In the genomic region with DNA sequence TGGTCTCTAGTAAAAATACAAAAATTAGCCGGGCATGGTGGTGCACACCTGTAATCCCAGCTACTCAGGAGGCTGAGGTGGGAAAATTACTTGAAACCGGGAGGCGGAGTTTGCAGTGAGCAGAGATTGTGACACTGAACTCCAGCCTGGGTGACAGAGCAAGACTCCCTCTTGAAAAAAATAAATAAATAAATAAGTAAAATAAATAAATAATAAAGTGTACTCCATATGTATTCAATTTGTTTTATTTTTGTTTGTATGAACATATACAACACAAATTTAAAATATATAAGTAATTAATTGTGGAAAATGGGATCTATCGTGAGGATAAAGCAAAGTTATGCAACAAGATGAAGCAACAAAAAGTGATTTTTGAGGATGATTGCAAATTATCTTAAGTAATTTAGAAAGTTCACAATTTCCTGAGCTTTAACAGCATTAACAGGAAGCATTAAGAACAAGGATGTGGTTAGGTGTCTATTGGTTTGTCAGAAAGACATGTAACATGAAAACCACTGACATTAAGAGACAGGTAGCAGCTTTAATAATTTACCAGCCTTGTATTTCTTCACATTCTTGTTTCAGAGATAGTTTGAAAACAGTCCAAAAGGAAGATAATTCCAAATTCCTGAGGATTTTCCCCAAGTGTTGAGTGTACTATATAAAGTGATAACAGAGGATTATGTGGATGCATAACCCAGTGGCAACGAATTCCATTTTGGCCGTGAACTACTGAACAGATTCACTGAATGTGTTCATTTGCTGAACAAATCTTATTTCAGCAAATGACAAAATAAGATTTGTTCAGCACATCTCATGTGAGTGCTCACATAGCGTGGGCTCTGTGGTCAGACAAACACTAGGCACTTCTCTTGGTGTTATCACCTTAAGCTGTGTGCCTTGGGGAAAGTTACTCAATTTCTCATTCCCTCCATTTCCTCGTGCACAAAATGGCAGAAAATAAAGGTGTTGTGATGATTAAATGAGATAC, we compare ENCODE assay signal across 11 cellular contexts.
DNase-seq lines count a peak whose midpoint lies in the region; ATAC-seq lines count a peak whose summit lies in the region.
"Had no signal": no experiment of that assay in that cellular context is flagged by ENCODE, and none has a peak within 500 bp of the region (broad histone marks: within the 10 kb centered on the region; RNA-seq: fewer than 3 reads in every experiment).

No MANE protein-coding gene starts in this region.

- H3K36me3 Mint-ChIP-seq in T-helper 17 cell (ENCODE audit: low read depth), result no peaks in the 10 kb centered on the region
- H3K36me3 Mint-ChIP-seq in naive thymus-derived CD8-positive, alpha-beta T cell, result peaks cover 0 to 59% (median 35%) of the 10 kb centered on the region in 3 donors

- in situ Hi-C loops in ACHN (cut with HindIII; ENCODE audit: low pct_ligation_motif_present, low pct_unique_long_range_greater_than_20kb, low sequenced_read_pairs), result no loop called here

- no peaks in the 10 kb centered on the region for H3K27me3 Mint-ChIP-seq in T-helper 17 cell
- H3K27me3 Mint-ChIP-seq in naive thymus-derived CD8-positive, alpha-beta T cell, result no peaks in the 10 kb centered on the region

- H3K27ac Mint-ChIP-seq in T-helper 17 cell, result peak overlapping the region; percentile 68
- peak overlapping the region; percentile 51 to 96 (median 91) for H3K27ac Mint-ChIP-seq in naive thymus-derived CD8-positive, alpha-beta T cell

- peaks cover 0 to 81% (median 38%) of the 10 kb centered on the region in 9 donors for H3K9me3 Mint-ChIP-seq in naive thymus-derived CD8-positive, alpha-beta T cell

- POLR2A ChIA-PET in naive thymus-derived CD8-positive, alpha-beta T cell (lab: Charles Lee), result interaction anchor here (0.6 to 2.5 kb wide), 25 partner anchors 9 to 233 kb away, joined by 3 to 37 read pairs (median 4); a partner anchor contains a TSS

- peaks cover 2% of the 10 kb centered on the region for H3K4me1 Mint-ChIP-seq in T-helper 17 cell
- peaks cover 17 to 81% (median 58%) of the 10 kb centered on the region in 4 donors for H3K4me1 Mint-ChIP-seq in naive thymus-derived CD8-positive, alpha-beta T cell

- H3K9me3 ChIP-seq in T-helper 17 cell (ENCODE audit: control insufficient read depth, low read length, poor library complexity, severe bottlenecking), result peaks cover 11% of the 10 kb centered on the region

- ATAC-seq in GM18508 (IDR thresholded peaks at IDR 0.05; ENCODE audit: insufficient read depth, unreplicated experiment) (peak; percentile 68), HG03097 (IDR thresholded peaks at IDR 0.05; ENCODE audit: low FRiP score, unreplicated experiment) (peak; percentile 60), T-helper 17 cell (peak; percentile 94)
- peak; percentile 77 to 98 for ATAC-seq in naive thymus-derived CD8-positive, alpha-beta T cell

- DNase-seq in T-helper 17 cell, result no peak
- peak in 3 of 10 donors; percentile 64 to 76 (median 72) for DNase-seq in naive thymus-derived CD8-positive, alpha-beta T cell
- DNase-seq in germinal center (ENCODE audit: low spot score), result no peak
- DNase-seq in posterior cingulate gyrus, result no peak
- no peak for DNase-seq in NCI-H1105 (lab: John Stamatoyannopoulos, UW)
- DNase-seq in ACHN, result no peak
- DNase-seq: amygdala, midbrain, NCI-H1436 had no signal

- peak overlapping the region; percentile 41 for H3K4me3 Mint-ChIP-seq in T-helper 17 cell
- peak overlapping the region in 9 of 10 donors; percentile 57 to 81 (median 72) for H3K4me3 Mint-ChIP-seq in naive thymus-derived CD8-positive, alpha-beta T cell

- intact Hi-C loops in posterior cingulate gyrus (cut with DNase I), result no loop called here
